In genomic region chrX:71095971-71096701, GRCh38 we compare ENCODE assay signal across 8 cellular contexts. TPM values are rescaled to one million over a fixed set of nuclear protein-coding genes. Genes with fewer than 3 reads are reported as not detected.
DNase-seq lines count a peak whose midpoint lies in the region; ATAC-seq and TF ChIP-seq lines count a peak whose summit lies in the region.

No MANE protein-coding gene starts in this region.

- intact Hi-C loops in lower leg skin (cut with DNase I; ENCODE audit: low total_unique reads) = no loop called here

- H3K4me3 Mint-ChIP-seq in HFFc6 = peak overlapping the region; percentile 98
- H3K4me3 Mint-ChIP-seq in central memory CD8-positive, alpha-beta T cell = peak overlapping the region; percentile 89

- peaks cover 16% of the 10 kb centered on the region for H3K4me1 ChIP-seq in OCI-LY1 (ENCODE audit: insufficient read depth, low read length, severe bottlenecking)

- TF ChIP-seq CTCF in HFFc6 (IDR thresholded peaks at IDR 0.05) (no peak), OCI-LY1 (IDR thresholded peaks at IDR 0.05; ENCODE audit: low read length) (no peak), lower leg skin (IDR thresholded peaks at IDR 0.05) (no peak)

- no peaks in the 10 kb centered on the region for H3K79me2 ChIP-seq in OCI-LY1 (ENCODE audit: insufficient read depth, low read length)

- H3K4me3 ChIP-seq in GM08714 (ENCODE audit: low read length) (peak overlapping the region; percentile 85), OCI-LY1 (ENCODE audit: low read depth, low read length, poor library complexity, severe bottlenecking) (peak overlapping the region; percentile 69), lower leg skin (ENCODE audit: low read depth, poor library complexity, severe bottlenecking) (peak overlapping the region; percentile 15)

- no peaks in the 10 kb centered on the region; the same call in 1 of the 2 replicates for H3K27me3 Mint-ChIP-seq in HFFc6 (ENCODE audit: insufficient read depth)
- H3K27me3 Mint-ChIP-seq in central memory CD8-positive, alpha-beta T cell = no peaks in the 10 kb centered on the region

- ATAC-seq in central memory CD8-positive, alpha-beta T cell (replicated peaks; ENCODE audit: extremely low read depth, poor library complexity, severe bottlenecking) = peak; percentile 57
- ATAC-seq in GM18858 (IDR thresholded peaks at IDR 0.05; ENCODE audit: unreplicated experiment) = no peak

- H3K36me3 ChIP-seq in OCI-LY1 (ENCODE audit: insufficient read depth, low read length) = no peaks in the 10 kb centered on the region

- no peaks in the 10 kb centered on the region for H3K9me3 Mint-ChIP-seq in HFFc6
- no peaks in the 10 kb centered on the region for H3K9me3 Mint-ChIP-seq in central memory CD8-positive, alpha-beta T cell

- no peaks in the 10 kb centered on the region for H3K27me3 ChIP-seq in OCI-LY1 (ENCODE audit: insufficient read depth, low read length)

- no peaks in the 10 kb centered on the region for H3K9me3 ChIP-seq in OCI-LY1 (ENCODE audit: low read length)

- H3K9me2 ChIP-seq in OCI-LY1 (ENCODE audit: low read depth, low read length) = no peaks in the 10 kb centered on the region

- peak overlapping the region; percentile 67; the same call in 1 of the 2 replicates for H3K9ac ChIP-seq in OCI-LY1 (ENCODE audit: low read length)

- no peak overlapping the region for H2AFZ ChIP-seq in OCI-LY1 (ENCODE audit: low read length)

- WGBS in lower leg skin, 2 donors = 2 to 23% methylated on average over 23 to 41 of the region's 41 CpGs

- no peak for DNase-seq in HFFc6
- peak in 1 of 2 donors; percentile 45 for DNase-seq in central memory CD8-positive, alpha-beta T cell (ENCODE audit: low spot score in 2 of 2)
- no peak for DNase-seq in lower leg skin (ENCODE audit: low spot score in 2 of 2)
- no peak for DNase-seq in NCI-H2029 (lab: John Stamatoyannopoulos, UW)

- no peak for TF ChIP-seq POLR2A in lower leg skin (IDR thresholded peaks at IDR 0.05)

- peak overlapping the region; percentile 72 for H3K4me2 ChIP-seq in OCI-LY1 (ENCODE audit: low read length)

- H3K36me3 Mint-ChIP-seq in HFFc6 (ENCODE audit: low read depth) = no peaks in the 10 kb centered on the region
- H3K36me3 Mint-ChIP-seq in central memory CD8-positive, alpha-beta T cell (ENCODE audit: insufficient read depth) = peaks cover 12% of the 10 kb centered on the region

- peaks cover 7% of the 10 kb centered on the region; the same call in 1 of the 2 replicates for H3K4me1 Mint-ChIP-seq in HFFc6 (ENCODE audit: low read depth)
- peaks cover 43% of the 10 kb centered on the region for H3K4me1 Mint-ChIP-seq in central memory CD8-positive, alpha-beta T cell

- no peak overlapping the region for H3K27ac ChIP-seq in OCI-LY1 (ENCODE audit: low read depth, low read length, poor library complexity, severe bottlenecking)
- peak overlapping the region; percentile 13 for H3K27ac ChIP-seq in temporal lobe (ENCODE audit: low read depth, low read length)

- H3K27ac Mint-ChIP-seq in HFFc6 = peak overlapping the region; percentile 55
- H3K27ac Mint-ChIP-seq in central memory CD8-positive, alpha-beta T cell (ENCODE audit: low read depth) = peak overlapping the region; percentile 97

- no peaks in the 10 kb centered on the region for H3F3A ChIP-seq in OCI-LY1 (ENCODE audit: insufficient read depth, low read length)

- H4K20me1 ChIP-seq in OCI-LY1 (ENCODE audit: insufficient read depth, low read length) = no peaks in the 10 kb centered on the region

RNA-seq across cellular contexts. Expression of gene FOXO4, which starts 0.5 kb away (rescaled TPM):
- 1 to 10 TPM; 4.0 to 8.1 (median 6.0) TPM for total RNA-seq in HFFc6 (2021; fragmentation: NEBNext Ultra II Directional; extraction: Animal tissue kit (Norgen Biotek cat#: 25700))
- total RNA-seq in lower leg skin (10 to 100 TPM; 17.7 to 29.9 (median 23.3) TPM), temporal lobe (2.2 TPM)

RNA-seq across cellular contexts. Expression of gene CXorf65, which starts 10.4 kb away (rescaled TPM):
- total RNA-seq in HFFc6 (2021; fragmentation: NEBNext Ultra II Directional; extraction: Animal tissue kit (Norgen Biotek cat#: 25700)) = not detected
- total RNA-seq in lower leg skin = 1 to 10 TPM in 1 of 4 donors, not detected in 3; 1.9 TPM
- total RNA-seq in temporal lobe = not detected

RNA-seq across cellular contexts. Expression of gene IL2RG, which starts 15.2 kb away (rescaled TPM):
- under 1 TPM in 2 of 6 experiments, not detected in 4; 0.37 to 0.43 TPM for total RNA-seq in HFFc6 (2021; fragmentation: NEBNext Ultra II Directional; extraction: Animal tissue kit (Norgen Biotek cat#: 25700))
- total RNA-seq in lower leg skin (10 to 100 TPM in 2 of 4 donors, 1 to 10 TPM in 2; 7.0 to 19.8 (median 10.6) TPM), temporal lobe (0.25 TPM)

RNA-seq across cellular contexts. Expression of gene MED12, which starts 22.3 kb away (rescaled TPM):
- total RNA-seq in HFFc6 (2021; fragmentation: NEBNext Ultra II Directional; extraction: Animal tissue kit (Norgen Biotek cat#: 25700)) = 10 to 100 TPM; 22.8 to 31.2 (median 28.5) TPM
- total RNA-seq in lower leg skin (10 to 100 TPM; 27.3 to 42.9 (median 31.7) TPM), temporal lobe (22.1 TPM)

RNA-seq across cellular contexts. Expression of gene SNX12, which starts 28.0 kb away (rescaled TPM):
- total RNA-seq in HFFc6 (2021; fragmentation: NEBNext Ultra II Directional; extraction: Animal tissue kit (Norgen Biotek cat#: 25700)) = 100 to 1,000 TPM in 1 of 6 experiments, 10 to 100 TPM in 5; 87.0 to 101 (median 91.1) TPM
- total RNA-seq in lower leg skin (100 to 1,000 TPM in 1 of 4 donors, 10 to 100 TPM in 3; 55.0 to 102 (median 70.4) TPM), temporal lobe (64.4 TPM)

Comparison
In these comparisons a context has a peak if more than half of its experiments do, and no peak if none do; other contexts are left out.
1. H3K4me3 ChIP-seq: peak in every context shown above with its lines; median percentile 85 in GM08714; 69 in OCI-LY1; 15 in lower leg skin.